In the genomic region with DNA sequence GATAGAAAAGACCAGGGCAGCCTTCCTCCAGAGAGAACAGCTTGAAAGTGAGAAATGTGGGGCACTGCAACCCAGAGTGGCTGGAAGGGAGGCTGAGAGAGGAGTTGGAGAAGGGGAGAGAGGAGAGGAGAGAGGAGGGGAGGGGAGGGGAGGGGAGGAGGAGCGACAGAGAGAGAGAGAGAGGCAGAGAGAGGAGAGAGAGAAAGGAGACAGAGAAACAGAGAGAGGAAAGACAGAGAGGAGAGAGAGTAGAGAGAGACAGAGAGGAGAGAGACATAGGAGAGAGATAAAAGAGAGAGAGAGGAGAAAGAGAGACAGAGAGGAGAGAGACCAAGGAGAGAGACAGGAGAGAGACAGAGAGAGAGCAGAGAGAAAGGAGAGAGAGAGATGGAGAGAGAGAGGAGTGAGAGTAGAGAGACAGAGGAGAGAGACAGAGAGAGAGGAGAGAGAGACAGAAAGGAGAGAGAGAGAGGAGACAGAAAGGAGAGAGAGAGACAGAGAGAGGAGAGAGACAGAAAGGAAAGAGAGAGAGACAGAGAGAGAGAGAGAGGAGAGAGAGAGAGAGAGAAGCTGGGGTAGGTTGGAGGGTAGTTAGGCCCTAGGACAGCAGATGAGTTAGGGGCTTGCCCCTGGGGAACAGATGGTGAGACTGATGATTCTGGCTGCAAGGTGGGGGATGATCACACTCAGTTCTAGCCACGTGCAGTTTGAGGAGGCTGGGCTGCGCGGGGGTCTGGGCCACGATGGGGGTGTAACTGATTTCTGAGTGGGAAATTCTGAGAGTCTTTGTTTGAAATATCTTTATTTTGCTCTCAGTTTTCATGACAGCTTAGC, we compare ENCODE assay signal across 1 cellular context.
TF ChIP-seq lines count a peak whose summit lies in the region.

No MANE protein-coding gene starts in this region.

TF ChIP-seq in H1, 55 proteins besides CTCF, POLR2A, EP300 and RAD21:
- TF ChIP-seq SAP30 (IDR thresholded peaks at IDR 0.05; ENCODE audit: insufficient read depth, insufficient replicate concordance, low read length) (no peak), YY1 (IDR thresholded peaks at IDR 0.05; ENCODE audit: low read depth, low read length) (no peak)
